26 cellular contexts compared by ENCODE assay signal in genomic region chr4:22778547-22779163, GRCh38.
DNase-seq lines count a peak whose midpoint lies in the region; ATAC-seq, FAIRE-seq and TF ChIP-seq lines count a peak whose summit lies in the region.
"Had no signal": no experiment of that assay in that cellular context is flagged by ENCODE, and none has a peak within 500 bp of the region (broad histone marks: within the 10 kb centered on the region; RNA-seq: fewer than 3 reads in every experiment).

No MANE protein-coding gene starts in this region.

- no peak overlapping the region for H2BK120ac ChIP-seq in trophoblast cell (ENCODE audit: insufficient read depth, low read length, poor library complexity)

- no peak for TF ChIP-seq RAD21 in K562 (CRISPR knock-in tag; conservative IDR thresholded peaks at IDR 0.05 in 1 of 2, IDR thresholded peaks at IDR 0.05 in 1 of 2)

- H4K20me1 ChIP-seq in K562 (replicated peaks; ENCODE audit: control insufficient read depth, insufficient read depth, low read length), result no peaks in the 10 kb centered on the region
- H4K20me1 ChIP-seq: BLaER1 treated with 17β-estradiol and CSF1 and Interleukin-3, amounts not matched to agents 10 nM and 100 nM had no signal

- intact Hi-C loops in K562 (cut with micrococcal nuclease), result no loop called here

- no peak for TF ChIP-seq POLR2A in K562 (conservative IDR thresholded peaks at IDR 0.05)

- no peaks in the 10 kb centered on the region for H3K79me1 ChIP-seq in trophoblast cell (ENCODE audit: low read length)

- H3K36me3 ChIP-seq in K562 (ENCODE audit: control insufficient read depth, insufficient read depth, low read length), result no peaks in the 10 kb centered on the region
- no peaks in the 10 kb centered on the region for H3K36me3 ChIP-seq in trophoblast cell (ENCODE audit: control insufficient read depth in 1 of 2, insufficient read depth in 2 of 2, low read length in 2 of 2)
- H3K36me3 ChIP-seq: BLaER1 treated with 17β-estradiol and CSF1 and Interleukin-3, amounts not matched to agents 10 nM and 100 nM had no signal

- H3K27ac ChIP-seq in K562 (ENCODE audit: extremely low read depth, low read depth, low read length) (no peak overlapping the region; the same call in 2 of the 3 replicates), trophoblast cell (ENCODE audit: low read depth, low read length) (no peak overlapping the region)
- H3K27ac ChIP-seq: 22Rv1; BLaER1 treated with 17β-estradiol and CSF1 and Interleukin-3, amounts not matched to agents 10 nM and 100 nM; KMS-11; PC-9 had no signal

- H2AK5ac ChIP-seq in trophoblast cell (ENCODE audit: low read length), result no peak overlapping the region

- no peak for TF ChIP-seq EP300 in K562 (IDR thresholded peaks at IDR 0.05; ENCODE audit: low read length)

- in situ Hi-C loops in K562 (cut with MboI), result no loop called here

- no TSS peak for BruUV-seq in K562 (replicated peaks; lab: Mats Ljungman, UMichigan)

- H3K4me1 ChIP-seq in K562 (replicated peaks in 1 of 2; ENCODE audit: control insufficient read depth in 2 of 2, insufficient read depth in 2 of 2, low read length in 2 of 2) (peaks cover 0 to 5% of the 10 kb centered on the region in 2 experiments; a peak in 1 of 5 replicates), trophoblast cell (ENCODE audit: control insufficient read depth in 1 of 2, insufficient read depth in 2 of 2, low read length in 2 of 2) (peaks cover 0 to 2% of the 10 kb centered on the region in 2 experiments)

- H3K4ac ChIP-seq in trophoblast cell (ENCODE audit: low read depth, low read length), result no peak overlapping the region

- H3K9me3 ChIP-seq in K562 (replicated peaks; ENCODE audit: control insufficient read depth, insufficient read depth, low read depth, low read length), result no peaks in the 10 kb centered on the region
- peaks cover 4% of the 10 kb centered on the region for H3K9me3 ChIP-seq in trophoblast cell (ENCODE audit: insufficient read depth, low read depth, low read length)

- H3K4me3 ChIP-seq in K562, result peak overlapping the region; percentile 25
- peak overlapping the region; percentile 55 for H3K4me3 ChIP-seq in trophoblast cell (ENCODE audit: low read depth, low read length)
- H3K4me3 ChIP-seq: BLaER1 treated with 17β-estradiol and CSF1 and Interleukin-3, amounts not matched to agents 10 nM and 100 nM; GM12878; PC-9 had no signal

- POLR2A ChIA-PET in K562 (lab: Yijun Ruan, JAX), result no interaction called here

- ATAC-seq in K562 (peak; percentile 98), HG03175 (IDR thresholded peaks at IDR 0.05; ENCODE audit: unreplicated experiment) (no peak)
- ATAC-seq: GM12878 had no signal

- H3K4me2 ChIP-seq in K562 (ENCODE audit: insufficient read depth, low read length), result peak overlapping the region; percentile 41; the same call in 1 of the 2 replicates
- H3K4me2 ChIP-seq in trophoblast cell (ENCODE audit: low read length), result no peak overlapping the region
- H3K4me2 ChIP-seq: BLaER1 treated with 17β-estradiol and CSF1 and Interleukin-3, amounts not matched to agents 10 nM and 100 nM; KMS-11; PC-9 had no signal

- no peak overlapping the region for H3K23ac ChIP-seq in trophoblast cell (ENCODE audit: low read length)

- DNase-seq in activated gamma-delta T cell (lab: John Stamatoyannopoulos, UW) (peak; percentile 5), activated gamma-delta T cell treated with Interleukin-2 at 50 U/mL for 16 hours (no peak), Daoy (ENCODE audit: low read depth) (peak; percentile 3), K562 (ENCODE audit: extremely low read depth in 1 of 4, low spot score in 3 of 4) (peak; percentile 12 to 37 (median 16)), trophoblast cell (no peak), A172 (ENCODE audit: low spot score) (no peak)
- no peak for DNase-seq in activated CD4-positive, CD25-positive, alpha-beta regulatory T cell (lab: John Stamatoyannopoulos, UW)
- DNase-seq: ACHN; CD4-positive, alpha-beta memory T cell; COR-L47; DMS53; GDM1; IMR-90; MM.1S; NCI-H2029 treated with DMSO at 0.1 percent for 48 hours; NCI-H2227 treated with DMSO at 0.1 percent for 48 hours; NCI-H526 treated with DMSO at 0.1 percent for 48 hours; PC-9; RPMI8226; SHP77 treated with DMSO at 0.1 percent for 48 hours had no signal

- H3K9me1 ChIP-seq in K562 (ENCODE audit: control insufficient read depth, insufficient read depth, low read length), result no peaks in the 10 kb centered on the region

- no peak for TF ChIP-seq CTCF in K562 (IDR thresholded peaks at IDR 0.05 in 2 of 3, conservative IDR thresholded peaks at IDR 0.05 in 1 of 3; ENCODE audit: insufficient read depth in 2 of 3, low read depth in 1 of 3, low read length in 3 of 3)

- H4K8ac ChIP-seq in trophoblast cell (ENCODE audit: low read depth, low read length), result no peak overlapping the region

- H3K27me3 ChIP-seq in K562 (ENCODE audit: control insufficient read depth in 2 of 2, insufficient read depth in 2 of 2, low read length in 2 of 2) (no peaks in the 10 kb centered on the region), trophoblast cell (ENCODE audit: insufficient read depth, low read length) (no peaks in the 10 kb centered on the region)
- H3K27me3 ChIP-seq: BLaER1 treated with 17β-estradiol and CSF1 and Interleukin-3, amounts not matched to agents 10 nM and 100 nM had no signal

- no peak overlapping the region for H3K14ac ChIP-seq in trophoblast cell (ENCODE audit: low read length)

- H2BK5ac ChIP-seq in trophoblast cell (ENCODE audit: low read depth, low read length, poor library complexity), result no peak overlapping the region

- H3K18ac ChIP-seq in trophoblast cell (ENCODE audit: low read length), result no peak overlapping the region

- under 1% methylated on average over 19 of the region's 37 CpGs for WGBS in K562 (ENCODE audit: insufficient coverage, low coverage, missing lambda C conversion rate)
- no CpG with 5 or more reads among the region's 37 CpGs for WGBS in trophoblast cell (ENCODE audit: extremely low coverage, insufficient coverage, insufficient read length)

- CTCF ChIA-PET in K562 (lab: Yijun Ruan, JAX; ENCODE audit: low intra/inter-chr PET ratio), result no interaction called here

- H2AFZ ChIP-seq in K562 (ENCODE audit: low read depth, low read length) (peak overlapping the region; percentile 50; the same call in 1 of the 2 replicates), trophoblast cell (ENCODE audit: insufficient read depth, low read length, poor library complexity) (no peak overlapping the region)
- H2AFZ ChIP-seq: PC-9 had no signal

- no peak overlapping the region for H4K91ac ChIP-seq in trophoblast cell (ENCODE audit: low read depth, low read length)

- H2BK12ac ChIP-seq in trophoblast cell (ENCODE audit: low read length), result no peak overlapping the region

- H4K12ac ChIP-seq in trophoblast cell (ENCODE audit: low read depth, low read length), result no peak overlapping the region

- peak overlapping the region; percentile 25 to 58; a peak in 2 of 4 replicates for H3K9ac ChIP-seq in K562 (ENCODE audit: insufficient read depth in 1 of 2, low read depth in 2 of 2, low read length in 2 of 2)
- no peak overlapping the region for H3K9ac ChIP-seq in trophoblast cell (ENCODE audit: low read length)
- H3K9ac ChIP-seq: BLaER1 treated with 17β-estradiol and CSF1 and Interleukin-3, amounts not matched to agents 10 nM and 100 nM; KMS-11 had no signal

- no peak for FAIRE-seq in K562 (lab: Jason Lieb, UNC)
- FAIRE-seq: GM12878, H1 had no signal

- H3K79me2 ChIP-seq in K562 (ENCODE audit: control insufficient read depth, insufficient read depth, low read length), result no peaks in the 10 kb centered on the region
- no peaks in the 10 kb centered on the region for H3K79me2 ChIP-seq in trophoblast cell (ENCODE audit: control insufficient read depth, insufficient read depth, low read length, poor library complexity)

TF ChIP-seq in K562, 482 proteins besides CTCF, POLR2A, EP300 and RAD21 (continues in another document):
- TF ChIP-seq, protein P1, sequence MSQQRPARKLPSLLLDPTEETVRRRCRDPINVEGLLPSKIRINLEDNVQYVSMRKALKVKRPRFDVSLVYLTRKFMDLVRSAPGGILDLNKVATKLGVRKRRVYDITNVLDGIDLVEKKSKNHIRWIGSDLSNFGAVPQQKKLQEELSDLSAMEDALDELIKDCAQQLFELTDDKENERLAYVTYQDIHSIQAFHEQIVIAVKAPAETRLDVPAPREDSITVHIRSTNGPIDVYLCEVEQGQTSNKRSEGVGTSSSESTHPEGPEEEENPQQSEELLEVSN (IDR thresholded peaks at IDR 0.05; ENCODE audit: borderline replicate concordance in 1 of 2, extremely low read depth in 1 of 2, insufficient read depth in 1 of 2, insufficient read length in 1 of 2, low read depth in 1 of 2, low read length in 1 of 2, poor library complexity in 1 of 2, severe bottlenecking in 1 of 2), result peak in 1 of 2 experiments; percentile 42
- TF ChIP-seq FOXK1 (CRISPR knock-in tag; IDR thresholded peaks at IDR 0.05; ENCODE audit: borderline replicate concordance), result no peak
- no peak for TF ChIP-seq KLF13 (tag; IDR thresholded peaks at IDR 0.05; ENCODE audit: borderline replicate concordance, low read depth)
- no peak; a peak in 1 of 4 replicates for TF ChIP-seq MAZ (CRISPR knock-in tag; conservative IDR thresholded peaks at IDR 0.05 in 1 of 2, IDR thresholded peaks at IDR 0.05 in 1 of 2)
- no peak for TF ChIP-seq TCF15 (CRISPR knock-in tag; IDR thresholded peaks at IDR 0.05)
- TF ChIP-seq NCOA2 (IDR thresholded peaks at IDR 0.05; ENCODE audit: partially characterized antibody in 2 of 2), result no peak
- TF ChIP-seq RBM25 (IDR thresholded peaks at IDR 0.05; ENCODE audit: low read depth, low read length, severe bottlenecking), result peak; percentile 62
- no peak for TF ChIP-seq GTF2A2 (tag; IDR thresholded peaks at IDR 0.05)
- no peak for TF ChIP-seq FOXK2 (conservative IDR thresholded peaks at IDR 0.05 in 1 of 2, IDR thresholded peaks at IDR 0.05 in 1 of 2; ENCODE audit: low read depth in 2 of 2)
- no peak for TF ChIP-seq HEY1 (CRISPR knock-in tag; IDR thresholded peaks at IDR 0.05; ENCODE audit: borderline replicate concordance)
- TF ChIP-seq POLR2AphosphoS2 (IDR thresholded peaks at IDR 0.05; ENCODE audit: low read length), result no peak

Comparison
In these comparisons a context has a peak if more than half of its experiments do, and no peak if none do; other contexts are left out.
1. DNase-seq: peak in activated gamma-delta T cell (single experiment), Daoy (single experiment) and K562 (4 of 4); none in activated gamma-delta T cell treated with Interleukin-2 at 50 U/mL for 16 hours (single experiment), trophoblast cell (0 of 2), A172 (single experiment) and activated CD4-positive, CD25-positive, alpha-beta regulatory T cell (0 of 4).